ENCODE assay signal across 12 cellular contexts in the genomic region with DNA sequence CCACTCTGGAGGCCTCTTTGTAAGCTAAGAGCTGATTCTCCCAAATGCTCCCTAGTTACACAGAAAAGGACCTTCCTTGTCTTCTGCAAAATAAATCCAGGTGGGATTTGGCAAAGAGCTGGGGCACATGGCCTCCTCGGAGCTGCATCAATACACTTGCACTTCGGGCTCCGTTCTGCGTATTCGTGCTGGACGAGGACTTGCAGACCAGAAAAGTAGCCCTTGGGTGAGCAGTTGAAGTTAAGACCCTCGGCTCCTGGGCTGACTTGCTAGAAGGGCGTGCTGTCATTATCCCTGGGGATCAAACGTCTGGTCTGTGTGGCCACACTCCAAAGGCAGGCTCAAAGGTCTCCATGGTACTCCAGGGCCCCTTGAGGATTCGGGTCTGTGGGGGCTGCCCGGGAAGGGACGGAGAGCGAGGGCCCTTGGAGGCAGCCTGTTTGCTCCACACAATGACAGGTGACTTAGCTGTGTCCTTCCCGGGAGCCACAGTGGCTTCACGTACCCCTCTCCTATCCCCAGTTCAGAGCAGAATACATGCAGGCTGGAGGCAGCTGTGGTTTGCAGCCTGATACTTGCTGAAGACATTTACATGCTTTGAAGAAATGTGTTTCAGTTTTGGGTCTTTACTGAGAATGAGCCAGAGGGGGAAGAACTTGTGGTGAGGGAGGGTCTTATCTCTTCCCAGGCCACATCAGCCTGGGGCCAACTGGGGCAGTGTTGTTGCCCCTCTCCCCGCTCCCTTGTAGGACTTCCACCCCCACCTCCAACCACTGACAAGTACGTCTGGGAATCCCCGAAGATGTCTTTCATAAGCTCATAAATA. TPM values are rescaled to one million over a fixed set of nuclear protein-coding genes. Genes with fewer than 3 reads are reported as not detected.
DNase-seq lines count a peak whose midpoint lies in the region; ATAC-seq, FAIRE-seq and TF ChIP-seq lines count a peak whose summit lies in the region.
"Had no signal": no experiment of that assay in that cellular context is flagged by ENCODE, and none has a peak within 500 bp of the region (broad histone marks: within the 10 kb centered on the region; RNA-seq: fewer than 3 reads in every experiment).

No MANE protein-coding gene starts in this region.

- peaks cover 3% of the 10 kb centered on the region for H3K27me3 Mint-ChIP-seq in activated CD4-positive, alpha-beta T cell treated with anti-CD3 and anti-CD28 coated beads, Interleukin-2, amount 10 ng/mL, durations not matched to agents 7 days and 5 days
- H3K27me3 Mint-ChIP-seq in activated naive CD8-positive, alpha-beta T cell treated with anti-CD3 and anti-CD28 coated beads, Interleukin-2, amount 10 ng/mL, durations not matched to agents 7 days and 5 days, result peaks cover 13% of the 10 kb centered on the region

- no peak overlapping the region for H3K27ac ChIP-seq in osteoblast (ENCODE audit: low read depth, low read length)
- H3K27ac ChIP-seq: upper lobe of right lung had no signal

- no peaks in the 10 kb centered on the region for H3K9me3 Mint-ChIP-seq in activated CD4-positive, alpha-beta T cell treated with anti-CD3 and anti-CD28 coated beads, Interleukin-2, amount 10 ng/mL, durations not matched to agents 7 days and 5 days
- no peaks in the 10 kb centered on the region for H3K9me3 Mint-ChIP-seq in activated naive CD8-positive, alpha-beta T cell treated with anti-CD3 and anti-CD28 coated beads, Interleukin-2, amount 10 ng/mL, durations not matched to agents 7 days and 5 days

- peak; percentile 84 for FAIRE-seq in GM12891 (lab: Jason Lieb, UNC)

- no peaks in the 10 kb centered on the region for H3K36me3 Mint-ChIP-seq in activated CD4-positive, alpha-beta T cell treated with anti-CD3 and anti-CD28 coated beads, Interleukin-2, amount 10 ng/mL, durations not matched to agents 7 days and 5 days (ENCODE audit: low read depth)
- peaks cover 3% of the 10 kb centered on the region for H3K36me3 Mint-ChIP-seq in activated naive CD8-positive, alpha-beta T cell treated with anti-CD3 and anti-CD28 coated beads, Interleukin-2, amount 10 ng/mL, durations not matched to agents 7 days and 5 days

- no peaks in the 10 kb centered on the region for H3K9me3 ChIP-seq in osteoblast (ENCODE audit: low read depth, low read length)
- H3K9me3 ChIP-seq: HAP-1, upper lobe of right lung had no signal

- H3K36me3 ChIP-seq in osteoblast (ENCODE audit: insufficient read depth, low read length), result no peaks in the 10 kb centered on the region
- H3K36me3 ChIP-seq: HAP-1, upper lobe of right lung had no signal

- H3K79me2 ChIP-seq in osteoblast (ENCODE audit: insufficient read depth, low read length), result no peaks in the 10 kb centered on the region

- no peak for TF ChIP-seq POLR2A in GM12891 (IDR thresholded peaks at IDR 0.05; ENCODE audit: low read depth, low read length)

- peak overlapping the region; percentile 57 for H2AFZ ChIP-seq in osteoblast (ENCODE audit: low read length)

- peak overlapping the region; percentile 60 for H3K27ac Mint-ChIP-seq in activated CD4-positive, alpha-beta T cell treated with anti-CD3 and anti-CD28 coated beads, Interleukin-2, amount 10 ng/mL, durations not matched to agents 7 days and 5 days
- peak overlapping the region; percentile 83 for H3K27ac Mint-ChIP-seq in activated naive CD8-positive, alpha-beta T cell treated with anti-CD3 and anti-CD28 coated beads, Interleukin-2, amount 10 ng/mL, durations not matched to agents 7 days and 5 days

- peak; percentile 40 for ATAC-seq in activated naive CD8-positive, alpha-beta T cell treated with anti-CD3 and anti-CD28 coated beads, Interleukin-2, amount 10 ng/mL, durations not matched to agents 7 days and 5 days (ENCODE audit: low read depth)
- ATAC-seq in omental fat pad (ENCODE audit: low FRiP score), result no peak
- no peak for ATAC-seq in HG02840 (IDR thresholded peaks at IDR 0.05; ENCODE audit: low FRiP score, unreplicated experiment)
- ATAC-seq: Panc1, upper lobe of right lung had no signal

- DNase-seq in activated CD4-positive, alpha-beta T cell treated with anti-CD3 and anti-CD28 coated beads, Interleukin-2, amount 10 ng/mL, durations not matched to agents 7 days and 5 days, result peak; percentile 34
- no peak for DNase-seq in activated CD4-positive, alpha-beta T cell treated with anti-CD3 and anti-CD28 coated beads, Interleukin-2, amount 50 U/mL, for 1 hour
- DNase-seq in GM12891 (ENCODE audit: insufficient read length, low spot score) (no peak), osteoblast (ENCODE audit: insufficient read length, low spot score, missing footprints) (no peak), DMS53 treated with DMSO at 0.1 percent for 48 hours (lab: John Stamatoyannopoulos, UW; ENCODE audit: unreplicated experiment) (no peak), omental fat pad (ENCODE audit: low spot score) (no peak)
- DNase-seq in activated naive CD8-positive, alpha-beta T cell treated with anti-CD3 and anti-CD28 coated beads, Interleukin-2, amount 10 ng/mL, durations not matched to agents 7 days and 5 days, result no peak
- DNase-seq: NCI-H1092, upper lobe of right lung had no signal

- CTCF ChIA-PET in activated CD4-positive, alpha-beta T cell treated with anti-CD3 and anti-CD28 coated beads, Interleukin-2, amount 10 ng/mL, durations not matched to agents 7 days and 5 days (lab: Charles Lee), result interaction anchor here (0.6 to 1.9 kb wide), 2 partner anchors 58 to 291 kb away, joined by 3 to 4 read pairs; no protein-coding TSS in a partner anchor

- no peak overlapping the region for H3K4me3 Mint-ChIP-seq in activated CD4-positive, alpha-beta T cell treated with anti-CD3 and anti-CD28 coated beads, Interleukin-2, amount 10 ng/mL, durations not matched to agents 7 days and 5 days
- H3K4me3 Mint-ChIP-seq in activated naive CD8-positive, alpha-beta T cell treated with anti-CD3 and anti-CD28 coated beads, Interleukin-2, amount 10 ng/mL, durations not matched to agents 7 days and 5 days, result peak overlapping the region; percentile 63

- no peaks in the 10 kb centered on the region for H3K27me3 ChIP-seq in osteoblast (ENCODE audit: insufficient read depth, low read length)
- H3K27me3 ChIP-seq: upper lobe of right lung had no signal

- no peaks in the 10 kb centered on the region for H4K20me1 ChIP-seq in osteoblast (ENCODE audit: insufficient read depth, low read length)

- POLR2A ChIA-PET in activated CD4-positive, alpha-beta T cell treated with anti-CD3 and anti-CD28 coated beads, Interleukin-2, amount 10 ng/mL, durations not matched to agents 7 days and 5 days (lab: Charles Lee), result no interaction called here
- POLR2A ChIA-PET in activated naive CD8-positive, alpha-beta T cell treated with anti-CD3 and anti-CD28 coated beads, Interleukin-2, amount 10 ng/mL, durations not matched to agents 7 days and 5 days (lab: Charles Lee), result interaction anchor here (0.7 to 1.0 kb wide), 2 partner anchors 80 to 81 kb away, joined by 6 read pairs; no protein-coding TSS in a partner anchor

- TF ChIP-seq CTCF in osteoblast (IDR thresholded peaks at IDR 0.05; ENCODE audit: extremely low read depth, low read depth, low read length) (no peak), omental fat pad (IDR thresholded peaks at IDR 0.05) (no peak)

- no peak overlapping the region for H3K4me3 ChIP-seq in osteoblast (ENCODE audit: insufficient read depth, low read length)
- H3K4me3 ChIP-seq: HAP-1, upper lobe of right lung had no signal

- peak overlapping the region; percentile 51 for H3K4me2 ChIP-seq in osteoblast (ENCODE audit: insufficient read depth, low read length)

- peaks cover 11% of the 10 kb centered on the region for H3K4me1 ChIP-seq in osteoblast (ENCODE audit: insufficient read depth, low read length)
- H3K4me1 ChIP-seq: upper lobe of right lung had no signal

- H3K4me1 Mint-ChIP-seq in activated CD4-positive, alpha-beta T cell treated with anti-CD3 and anti-CD28 coated beads, Interleukin-2, amount 10 ng/mL, durations not matched to agents 7 days and 5 days, result peaks cover 51% of the 10 kb centered on the region
- peaks cover 38% of the 10 kb centered on the region for H3K4me1 Mint-ChIP-seq in activated naive CD8-positive, alpha-beta T cell treated with anti-CD3 and anti-CD28 coated beads, Interleukin-2, amount 10 ng/mL, durations not matched to agents 7 days and 5 days

TF ChIP-seq in GM12891, 5 proteins besides CTCF, POLR2A, EP300 and RAD21:
- TF ChIP-seq PAX5 (IDR thresholded peaks at IDR 0.05; ENCODE audit: insufficient read depth, low read length, severe bottlenecking), result no peak
- 0 out of 2 replicates have a peak, but pooled peaks have one; percentile 10 for TF ChIP-seq POU2F2 (IDR thresholded peaks at IDR 0.05; ENCODE audit: low read depth, low read length)

RNA-seq across cellular contexts. Expression of a gene that starts 51.2 kb away (rescaled TPM):
- total RNA-seq in activated CD4-positive, alpha-beta T cell treated with anti-CD3 and anti-CD28 coated beads, Interleukin-2, amount 10 ng/mL, durations not matched to agents 7 days and 5 days, result 100 to 1,000 TPM in 1 of 2 experiments, 10 to 100 TPM in 1; 93.4 to 101 TPM
- polyA plus RNA-seq in GM12891 (2012; ENCODE audit: low read depth, missing spikeins), result 2.6 TPM
- 100 to 1,000 TPM; 116 to 124 TPM for total RNA-seq in activated naive CD8-positive, alpha-beta T cell treated with anti-CD3 and anti-CD28 coated beads, Interleukin-2, amount 10 ng/mL, durations not matched to agents 7 days and 5 days
- 19.5 and 24.2 TPM in 2 replicates for total RNA-seq in osteoblast
- total RNA-seq in omental fat pad, result 10 to 100 TPM in 3 of 4 donors, 1 to 10 TPM in 1; 9.6 to 61.5 (median 30.9) TPM
